In the genomic region with DNA sequence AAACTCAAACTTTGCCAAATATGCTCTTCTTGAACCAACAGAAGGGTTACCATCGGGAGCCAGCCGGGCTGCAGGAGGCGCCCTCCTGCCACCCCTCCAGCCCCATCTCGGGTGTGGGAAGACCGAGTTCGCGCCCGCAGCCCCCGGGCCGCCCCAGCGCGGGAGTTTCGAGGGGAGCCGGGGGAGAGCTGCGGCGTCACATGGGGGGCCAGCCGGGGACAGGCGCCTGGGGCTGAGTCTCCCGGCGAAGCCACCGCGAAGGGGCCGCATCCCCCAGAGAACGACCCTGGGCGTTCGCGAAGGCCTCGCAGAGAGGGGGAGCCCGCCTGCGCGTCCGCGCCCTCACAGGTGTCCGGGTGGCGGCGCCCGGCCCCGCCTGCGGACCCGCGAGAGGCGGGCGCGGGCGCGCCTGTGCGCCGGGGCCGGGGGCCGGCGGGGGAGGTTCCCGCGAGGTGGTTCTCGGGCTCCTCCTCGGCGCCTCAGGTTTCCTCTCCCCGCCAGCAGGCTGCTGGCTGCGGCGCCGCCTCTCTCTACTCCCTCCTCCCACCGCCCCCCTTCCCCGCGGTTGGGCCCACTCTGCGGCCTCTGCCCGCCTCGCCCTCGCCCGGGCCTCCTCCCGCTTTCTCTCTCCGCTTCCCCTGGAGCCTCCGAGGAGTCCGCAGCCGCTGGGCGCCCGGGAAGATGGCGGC, we compare ENCODE assay signal across 8 cellular contexts. TPM values are rescaled to one million over a fixed set of nuclear protein-coding genes. Genes with fewer than 3 reads are reported as not detected.
A peak's percentile ranks its signal among the peaks of the same experiment; 100 is the strongest.
DNase-seq lines count a peak whose midpoint lies in the region; ATAC-seq, FAIRE-seq and TF ChIP-seq lines count a peak whose summit lies in the region.

A gene with protein sequence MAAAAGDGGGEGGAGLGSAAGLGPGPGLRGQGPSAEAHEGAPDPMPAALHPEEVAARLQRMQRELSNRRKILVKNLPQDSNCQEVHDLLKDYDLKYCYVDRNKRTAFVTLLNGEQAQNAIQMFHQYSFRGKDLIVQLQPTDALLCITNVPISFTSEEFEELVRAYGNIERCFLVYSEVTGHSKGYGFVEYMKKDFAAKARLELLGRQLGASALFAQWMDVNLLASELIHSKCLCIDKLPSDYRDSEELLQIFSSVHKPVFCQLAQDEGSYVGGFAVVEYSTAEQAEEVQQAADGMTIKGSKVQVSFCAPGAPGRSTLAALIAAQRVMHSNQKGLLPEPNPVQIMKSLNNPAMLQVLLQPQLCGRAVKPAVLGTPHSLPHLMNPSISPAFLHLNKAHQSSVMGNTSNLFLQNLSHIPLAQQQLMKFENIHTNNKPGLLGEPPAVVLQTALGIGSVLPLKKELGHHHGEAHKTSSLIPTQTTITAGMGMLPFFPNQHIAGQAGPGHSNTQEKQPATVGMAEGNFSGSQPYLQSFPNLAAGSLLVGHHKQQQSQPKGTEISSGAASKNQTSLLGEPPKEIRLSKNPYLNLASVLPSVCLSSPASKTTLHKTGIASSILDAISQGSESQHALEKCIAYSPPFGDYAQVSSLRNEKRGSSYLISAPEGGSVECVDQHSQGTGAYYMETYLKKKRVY (plus strand): TSS at position 584 of the 689 bp plus-strand sequence. CDS start 98 bp downstream, at position 682.

- CTCF ChIA-PET in WTC11 (lab: Charles Lee), result interaction anchor here (0.8 kb wide), 1 partner anchor 22 kb away, joined by 3 read pairs; no protein-coding TSS in a partner anchor

- peaks cover 22% of the 10 kb centered on the region for H3K4me1 Mint-ChIP-seq in WTC11

- ATAC-seq in WTC11, result peak; percentile 81

- POLR2A ChIA-PET in WTC11 (lab: Charles Lee), result interaction anchor here (0.6 kb wide), 1 partner anchor 63 kb away, joined by 3 read pairs; no protein-coding TSS in a partner anchor

- TF ChIP-seq CTCF in D721Med (IDR thresholded peaks at IDR 0.05; ENCODE audit: insufficient read depth, missing control alignments), result peak; percentile 54
- TF ChIP-seq CTCF in WTC11 (IDR thresholded peaks at IDR 0.05), result no peak
- peak; percentile 50 for TF ChIP-seq CTCF in cardiac fibroblast (IDR thresholded peaks at IDR 0.05; ENCODE audit: low read depth, low read length)

- H3K4me3 ChIP-seq in cardiac fibroblast (replicated peaks in 1 of 2; ENCODE audit: low read depth in 2 of 2, low read length in 2 of 2), result peak within 1 kb of the TSS; percentile 74 to 77

- peak within 1 kb of the TSS; percentile 30 for H3K27ac Mint-ChIP-seq in WTC11

- H3K27me3 Mint-ChIP-seq in WTC11 (ENCODE audit: low read depth), result peaks cover 13% of the 10 kb centered on the region

- DNase-seq in D721Med (ENCODE audit: insufficient read length, low spot score) (no peak), H4 (ENCODE audit: low spot score) (peak; percentile 65), NCI-H2081 (lab: John Stamatoyannopoulos, UW) (peak; percentile 67 to 85), WTC11 (ENCODE audit: low spot score) (peak; percentile 80), cardiac fibroblast (ENCODE audit: low read depth in 2 of 2) (peak; percentile 43 to 76), iris pigment epithelial cell (ENCODE audit: low read depth) (peak; percentile 63), MV-4-11 (lab: John Stamatoyannopoulos, UW) (no peak)
- peak; percentile 49 for DNase-seq in stimulated activated CD4-positive, alpha-beta T cell treated with anti-CD3 and anti-CD28 coated beads, Interleukin-12 subunit alpha, Interleukin-12 subunit beta, amount 100 ng/mL, for 4 hours

- H3K36me3 Mint-ChIP-seq in WTC11, result no peaks in the 10 kb centered on the region

- no peak for FAIRE-seq in D721Med (lab: Jason Lieb, UNC)

- no peaks in the 10 kb centered on the region for H3K9me3 Mint-ChIP-seq in WTC11

- H3K4me3 Mint-ChIP-seq in WTC11, result peak within 1 kb of the TSS; percentile 75

TF ChIP-seq in WTC11, 78 proteins besides CTCF, POLR2A, EP300 and RAD21 (continues in another document):
- TF ChIP-seq, protein P1, sequence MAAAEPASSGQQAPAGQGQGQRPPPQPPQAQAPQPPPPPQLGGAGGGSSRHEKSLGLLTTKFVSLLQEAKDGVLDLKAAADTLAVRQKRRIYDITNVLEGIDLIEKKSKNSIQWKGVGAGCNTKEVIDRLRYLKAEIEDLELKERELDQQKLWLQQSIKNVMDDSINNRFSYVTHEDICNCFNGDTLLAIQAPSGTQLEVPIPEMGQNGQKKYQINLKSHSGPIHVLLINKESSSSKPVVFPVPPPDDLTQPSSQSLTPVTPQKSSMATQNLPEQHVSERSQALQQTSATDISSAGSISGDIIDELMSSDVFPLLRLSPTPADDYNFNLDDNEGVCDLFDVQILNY (CRISPR knock-in tag; IDR thresholded peaks at IDR 0.05), result peak; percentile 73; the same call in 1 of the 2 replicates
- TF ChIP-seq EMX1 (CRISPR knock-in tag; IDR thresholded peaks at IDR 0.05), result no peak
- TF ChIP-seq, protein P2, sequence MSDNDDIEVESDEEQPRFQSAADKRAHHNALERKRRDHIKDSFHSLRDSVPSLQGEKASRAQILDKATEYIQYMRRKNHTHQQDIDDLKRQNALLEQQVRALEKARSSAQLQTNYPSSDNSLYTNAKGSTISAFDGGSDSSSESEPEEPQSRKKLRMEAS (CRISPR knock-in tag; IDR thresholded peaks at IDR 0.05), result 0 out of 2 replicates have a peak, but pooled peaks have one; percentile 26
- TF ChIP-seq, protein P3, sequence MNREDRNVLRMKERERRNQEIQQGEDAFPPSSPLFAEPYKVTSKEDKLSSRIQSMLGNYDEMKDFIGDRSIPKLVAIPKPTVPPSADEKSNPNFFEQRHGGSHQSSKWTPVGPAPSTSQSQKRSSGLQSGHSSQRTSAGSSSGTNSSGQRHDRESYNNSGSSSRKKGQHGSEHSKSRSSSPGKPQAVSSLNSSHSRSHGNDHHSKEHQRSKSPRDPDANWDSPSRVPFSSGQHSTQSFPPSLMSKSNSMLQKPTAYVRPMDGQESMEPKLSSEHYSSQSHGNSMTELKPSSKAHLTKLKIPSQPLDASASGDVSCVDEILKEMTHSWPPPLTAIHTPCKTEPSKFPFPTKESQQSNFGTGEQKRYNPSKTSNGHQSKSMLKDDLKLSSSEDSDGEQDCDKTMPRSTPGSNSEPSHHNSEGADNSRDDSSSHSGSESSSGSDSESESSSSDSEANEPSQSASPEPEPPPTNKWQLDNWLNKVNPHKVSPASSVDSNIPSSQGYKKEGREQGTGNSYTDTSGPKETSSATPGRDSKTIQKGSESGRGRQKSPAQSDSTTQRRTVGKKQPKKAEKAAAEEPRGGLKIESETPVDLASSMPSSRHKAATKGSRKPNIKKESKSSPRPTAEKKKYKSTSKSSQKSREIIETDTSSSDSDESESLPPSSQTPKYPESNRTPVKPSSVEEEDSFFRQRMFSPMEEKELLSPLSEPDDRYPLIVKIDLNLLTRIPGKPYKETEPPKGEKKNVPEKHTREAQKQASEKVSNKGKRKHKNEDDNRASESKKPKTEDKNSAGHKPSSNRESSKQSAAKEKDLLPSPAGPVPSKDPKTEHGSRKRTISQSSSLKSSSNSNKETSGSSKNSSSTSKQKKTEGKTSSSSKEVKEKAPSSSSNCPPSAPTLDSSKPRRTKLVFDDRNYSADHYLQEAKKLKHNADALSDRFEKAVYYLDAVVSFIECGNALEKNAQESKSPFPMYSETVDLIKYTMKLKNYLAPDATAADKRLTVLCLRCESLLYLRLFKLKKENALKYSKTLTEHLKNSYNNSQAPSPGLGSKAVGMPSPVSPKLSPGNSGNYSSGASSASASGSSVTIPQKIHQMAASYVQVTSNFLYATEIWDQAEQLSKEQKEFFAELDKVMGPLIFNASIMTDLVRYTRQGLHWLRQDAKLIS (CRISPR knock-in tag; IDR thresholded peaks at IDR 0.05; ENCODE audit: borderline replicate concordance), result no peak
- TF ChIP-seq, protein P4, sequence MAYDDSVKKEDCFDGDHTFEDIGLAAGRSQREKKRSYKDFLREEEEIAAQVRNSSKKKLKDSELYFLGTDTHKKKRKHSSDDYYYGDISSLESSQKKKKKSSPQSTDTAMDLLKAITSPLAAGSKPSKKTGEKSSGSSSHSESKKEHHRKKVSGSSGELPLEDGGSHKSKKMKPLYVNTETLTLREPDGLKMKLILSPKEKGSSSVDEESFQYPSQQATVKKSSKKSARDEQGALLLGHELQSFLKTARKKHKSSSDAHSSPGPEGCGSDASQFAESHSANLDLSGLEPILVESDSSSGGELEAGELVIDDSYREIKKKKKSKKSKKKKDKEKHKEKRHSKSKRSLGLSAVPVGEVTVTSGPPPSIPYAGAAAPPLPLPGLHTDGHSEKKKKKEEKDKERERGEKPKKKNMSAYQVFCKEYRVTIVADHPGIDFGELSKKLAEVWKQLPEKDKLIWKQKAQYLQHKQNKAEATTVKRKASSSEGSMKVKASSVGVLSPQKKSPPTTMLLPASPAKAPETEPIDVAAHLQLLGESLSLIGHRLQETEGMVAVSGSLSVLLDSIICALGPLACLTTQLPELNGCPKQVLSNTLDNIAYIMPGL (CRISPR knock-in tag; IDR thresholded peaks at IDR 0.05), result peak; percentile 46; the same call in 1 of the 2 replicates
- no peak for TF ChIP-seq CREB1 (CRISPR knock-in tag; IDR thresholded peaks at IDR 0.05)
- peak; percentile 20; the same call in 1 of the 2 replicates for TF ChIP-seq CREM (CRISPR knock-in tag; IDR thresholded peaks at IDR 0.05)
- no peak for TF ChIP-seq NR2C2 (CRISPR knock-in tag; IDR thresholded peaks at IDR 0.05)
- 0 out of 2 replicates have a peak, but pooled peaks have one; percentile 24 for TF ChIP-seq KAT7 (CRISPR knock-in tag; IDR thresholded peaks at IDR 0.05; ENCODE audit: borderline replicate concordance)
- no peak for TF ChIP-seq ATF1 (CRISPR knock-in tag; IDR thresholded peaks at IDR 0.05)
- TF ChIP-seq ZNF121 (CRISPR knock-in tag; IDR thresholded peaks at IDR 0.05), result no peak
- TF ChIP-seq RELA (CRISPR knock-in tag; IDR thresholded peaks at IDR 0.05; ENCODE audit: borderline replicate concordance), result 0 out of 2 replicates have a peak, but pooled peaks have one; percentile 26
- TF ChIP-seq OVOL2 (CRISPR knock-in tag; IDR thresholded peaks at IDR 0.05; ENCODE audit: borderline replicate concordance), result no peak
- TF ChIP-seq MYBL2 (CRISPR knock-in tag; IDR thresholded peaks at IDR 0.05), result no peak; the same call in 1 of the 2 replicates
- TF ChIP-seq FOXJ3 (CRISPR knock-in tag; IDR thresholded peaks at IDR 0.05; ENCODE audit: borderline replicate concordance), result no peak
- no peak for TF ChIP-seq JAZF1 (CRISPR knock-in tag; IDR thresholded peaks at IDR 0.05)
- TF ChIP-seq ZNF232 (CRISPR knock-in tag; IDR thresholded peaks at IDR 0.05), result no peak
- no peak for TF ChIP-seq TP53 (CRISPR knock-in tag; IDR thresholded peaks at IDR 0.05)
- no peak for TF ChIP-seq RORB (CRISPR knock-in tag; IDR thresholded peaks at IDR 0.05)

RNA-seq across cellular contexts. Expression of the gene that starts here (rescaled TPM):
- total RNA-seq in H4 (2014; rRNA removed; shearing (Covaris generic)), result 17.4 and 19.8 TPM in 2 replicates
- 18.8 to 20.3 TPM (median 20.1 TPM) in 3 replicates for total RNA-seq in WTC11 (2021)

Comparison
In these comparisons a context has a peak if more than half of its experiments do, and no peak if none do; other contexts are left out.
1. DNase-seq: peak in H4 (single experiment), NCI-H2081 (2 of 2), WTC11 (single experiment), cardiac fibroblast (2 of 2), iris pigment epithelial cell (single experiment) and stimulated activated CD4-positive, alpha-beta T cell treated with anti-CD3 and anti-CD28 coated beads, Interleukin-12 subunit alpha, Interleukin-12 subunit beta, amount 100 ng/mL, for 4 hours (single experiment); none in D721Med (single experiment) and MV-4-11 (single experiment).